Comparison of ENCODE assay signal across 9 cellular contexts in genomic region chr9:133701981-133702797, GRCh38. TPM values are rescaled to one million over a fixed set of nuclear protein-coding genes. Genes with fewer than 3 reads are reported as not detected.
A peak's percentile ranks its signal among the peaks of the same experiment; 100 is the strongest.
DNase-seq lines count a peak whose midpoint lies in the region; TF ChIP-seq lines count a peak whose summit lies in the region.
"Had no signal": no experiment of that assay in that cellular context is flagged by ENCODE, and none has a peak within 500 bp of the region (broad histone marks: within the 10 kb centered on the region; RNA-seq: fewer than 3 reads in every experiment).

No MANE protein-coding gene starts in this region.

- H3K79me2 ChIP-seq in neural progenitor cell (ENCODE audit: low read depth) = no peaks in the 10 kb centered on the region

- TF ChIP-seq CTCF in neural progenitor cell (IDR thresholded peaks at IDR 0.05) (no peak), transverse colon (IDR thresholded peaks at IDR 0.05) (no peak), GM10248 (IDR thresholded peaks at IDR 0.05; ENCODE audit: control extremely low read depth, extremely low read depth, low read depth, missing control alignments) (no peak)

- H3F3A ChIP-seq in neural progenitor cell (ENCODE audit: low read depth) = no peaks in the 10 kb centered on the region

- intact Hi-C loops in dendritic cell treated with granulocyte-macrophage colony-stimulating factor and Interleukin-4, amounts not matched to agents 40 ng/mL and 50 ng/mL, for 4 days (cut with micrococcal nuclease) = no loop called here
- intact Hi-C loops in transverse colon (cut with DNase I; ENCODE audit: low total_unique reads) = no loop called here

- no peak for TF ChIP-seq POLR2A in transverse colon (IDR thresholded peaks at IDR 0.05)

- peak overlapping the region; percentile 3 for H3K4me2 ChIP-seq in neural progenitor cell

- H3K27ac Mint-ChIP-seq in dendritic cell treated with granulocyte-macrophage colony-stimulating factor and Interleukin-4, amounts not matched to agents 40 ng/mL and 50 ng/mL, for 4 days = peak overlapping the region; percentile 43
- no peak overlapping the region for H3K27ac Mint-ChIP-seq in neural progenitor cell

- 35% methylated on average over 37 of the region's 39 CpGs; no CpG with 5 or more reads in 1 of the 2 donors for WGBS in transverse colon (ENCODE audit: low coverage in 1 of 2), 2 donors

- peak overlapping the region; percentile 27 for H3K9ac ChIP-seq in neural progenitor cell

- TF ChIP-seq EP300 in transverse colon (IDR thresholded peaks at IDR 0.05; ENCODE audit: low read depth) = no peak

- H3K36me3 Mint-ChIP-seq in dendritic cell treated with granulocyte-macrophage colony-stimulating factor and Interleukin-4, amounts not matched to agents 40 ng/mL and 50 ng/mL, for 4 days (ENCODE audit: low read depth) = no peaks in the 10 kb centered on the region
- peaks cover 1% of the 10 kb centered on the region for H3K36me3 Mint-ChIP-seq in neural progenitor cell

- no peaks in the 10 kb centered on the region for H3K9me3 Mint-ChIP-seq in dendritic cell treated with granulocyte-macrophage colony-stimulating factor and Interleukin-4, amounts not matched to agents 40 ng/mL and 50 ng/mL, for 4 days
- no peaks in the 10 kb centered on the region for H3K9me3 Mint-ChIP-seq in neural progenitor cell

- POLR2A ChIA-PET in GM10248 (lab: Yijun Ruan, JAX) = no interaction called here

- H3K27me3 ChIP-seq in neural progenitor cell (no peaks in the 10 kb centered on the region), transverse colon (peaks cover 6% of the 10 kb centered on the region)

- in situ Hi-C loops in transverse colon (cut with MboI; ENCODE audit: low pct_ligation_motif_present in 1 of 4, low pct_unique_long_range_greater_than_20kb in 1 of 4, low sequenced_read_pairs in 3 of 4) = loop anchor here in 1 of 4 donors (25.0 kb wide), 1 partner anchor 165 kb away; the partner anchor contains the start of gene ADAMTSL2

- CTCF ChIA-PET in GM10248 (lab: Yijun Ruan, JAX) = no interaction called here

- H3K4me1 Mint-ChIP-seq in dendritic cell treated with granulocyte-macrophage colony-stimulating factor and Interleukin-4, amounts not matched to agents 40 ng/mL and 50 ng/mL, for 4 days (ENCODE audit: low read depth) = peaks cover 17% of the 10 kb centered on the region
- H3K4me1 Mint-ChIP-seq in neural progenitor cell = peaks cover 17% of the 10 kb centered on the region

- H3K9me3 ChIP-seq in neural progenitor cell (ENCODE audit: low read depth) = no peaks in the 10 kb centered on the region
- H3K9me3 ChIP-seq in transverse colon = no peaks in the 10 kb centered on the region

- H3K36me3 ChIP-seq in neural progenitor cell (no peaks in the 10 kb centered on the region), transverse colon (no peaks in the 10 kb centered on the region)

- no peak overlapping the region for H3K4me3 ChIP-seq in neural progenitor cell
- peak overlapping the region in 2 of 4 donors; percentile 20 to 26 for H3K4me3 ChIP-seq in transverse colon

- DNase-seq in DMS153 (lab: John Stamatoyannopoulos, UW) (peak; percentile 50), neural progenitor cell (ENCODE audit: low spot score) (no peak), transverse colon (peak; percentile 32), NCI-H187 treated with DMSO at 0.1 percent for 48 hours (lab: John Stamatoyannopoulos, UW) (no peak), NCI-H187 (lab: John Stamatoyannopoulos, UW) (no peak), GM10248 (ENCODE audit: extremely low spot score) (no peak)
- peak; percentile 66 for DNase-seq in activated CD4-positive, CD25-positive, alpha-beta regulatory T cell treated with anti-CD3 and anti-CD28 coated beads, Interleukin-2, amount 50 U/mL, for 72 hours

- peaks cover 46% of the 10 kb centered on the region for H3K27me3 Mint-ChIP-seq in dendritic cell treated with granulocyte-macrophage colony-stimulating factor and Interleukin-4, amounts not matched to agents 40 ng/mL and 50 ng/mL, for 4 days
- peaks cover 5% of the 10 kb centered on the region for H3K27me3 Mint-ChIP-seq in neural progenitor cell (ENCODE audit: insufficient read depth, low read depth)

- H4K20me1 ChIP-seq in neural progenitor cell (ENCODE audit: low read depth) = no peaks in the 10 kb centered on the region

- H3K27ac ChIP-seq in neural progenitor cell (no peak overlapping the region), transverse colon (peak overlapping the region in 3 of 4 donors; percentile 6 to 29 (median 17))
- H3K27ac ChIP-seq: VCaP had no signal

- peak overlapping the region; percentile 44 for H3K4me3 Mint-ChIP-seq in dendritic cell treated with granulocyte-macrophage colony-stimulating factor and Interleukin-4, amounts not matched to agents 40 ng/mL and 50 ng/mL, for 4 days
- no peak overlapping the region for H3K4me3 Mint-ChIP-seq in neural progenitor cell

- H3K4me1 ChIP-seq in neural progenitor cell (peaks cover 12% of the 10 kb centered on the region), transverse colon (peaks cover 0 to 10% (median 6%) of the 10 kb centered on the region in 4 donors)

- H2AFZ ChIP-seq in neural progenitor cell (replicated peaks) = peak overlapping the region; percentile 45

RNA-seq across cellular contexts. Expression of gene SARDH, which starts 36.0 kb away (rescaled TPM):
- 3.9 and 9.2 TPM in 2 replicates for total RNA-seq in neural progenitor cell (ENCODE audit: low replicate concordance)
- 1 to 10 TPM in 1 of 4 donors, under 1 TPM in 2, not detected in 1; 0.68 to 1.1 (median 0.95) TPM for total RNA-seq in transverse colon

Comparison
In these comparisons a context has a peak if more than half of its experiments do, and no peak if none do; other contexts are left out.
1. DNase-seq: peak in DMS153 (single experiment), activated CD4-positive, CD25-positive, alpha-beta regulatory T cell treated with anti-CD3 and anti-CD28 coated beads, Interleukin-2, amount 50 U/mL, for 72 hours (single experiment) and transverse colon (single experiment); none in neural progenitor cell (single experiment), NCI-H187 treated with DMSO at 0.1 percent for 48 hours (single experiment), NCI-H187 (0 of 2) and GM10248 (single experiment).